Comparison of ENCODE assay signal across 8 cellular contexts in the genomic region with DNA sequence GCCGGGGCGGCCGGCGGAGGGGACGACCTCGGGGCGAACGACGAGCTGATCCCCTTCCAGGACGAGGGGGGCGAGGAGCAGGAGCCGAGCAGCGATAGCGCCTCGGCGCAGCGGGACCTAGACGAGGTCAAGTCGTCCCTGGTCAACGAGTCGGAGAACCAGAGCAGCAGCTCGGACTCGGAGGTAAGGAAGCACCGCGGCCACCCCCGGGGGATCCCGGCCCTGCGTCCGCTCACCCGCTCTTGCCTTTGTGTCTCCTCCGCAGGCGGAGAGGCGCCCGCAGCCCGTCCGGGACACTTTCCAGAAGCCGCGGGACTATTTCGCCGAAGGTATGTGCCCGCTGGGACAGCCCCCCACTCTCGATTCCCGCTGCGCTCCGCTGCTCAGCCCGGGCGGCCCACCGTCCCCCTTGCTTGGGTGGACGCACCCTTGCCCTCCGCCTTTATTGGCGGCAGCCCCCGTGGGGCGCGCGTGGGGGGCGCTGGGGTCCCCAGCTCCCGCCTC. TPM values are rescaled to one million over a fixed set of nuclear protein-coding genes. Genes with fewer than 3 reads are reported as not detected.
A peak's percentile ranks its signal among the peaks of the same experiment; 100 is the strongest.
DNase-seq lines count a peak whose midpoint lies in the region; ATAC-seq and TF ChIP-seq lines count a peak whose summit lies in the region.

No MANE protein-coding gene starts in this region.

- no peaks in the 10 kb centered on the region for H3K9me3 Mint-ChIP-seq in activated CD4-positive, alpha-beta memory T cell treated with anti-CD3 and anti-CD28 coated beads for 36 hours
- no peaks in the 10 kb centered on the region for H3K9me3 Mint-ChIP-seq in natural killer cell

- peaks cover 48% of the 10 kb centered on the region for H3K27me3 Mint-ChIP-seq in activated CD4-positive, alpha-beta memory T cell treated with anti-CD3 and anti-CD28 coated beads for 36 hours
- H3K27me3 Mint-ChIP-seq in natural killer cell (ENCODE audit: low read depth in 2 of 2), result peaks cover 33 to 52% of the 10 kb centered on the region in 2 donors

- DNase-seq in AG04449 (ENCODE audit: low read depth, low spot score) (no peak), esophagus muscularis mucosa (ENCODE audit: extremely low spot score) (no peak), natural killer cell (no peak), NCI-H2171 (lab: John Stamatoyannopoulos, UW) (no peak), NCI-H774 (lab: John Stamatoyannopoulos, UW) (no peak)
- peak; percentile 27 for DNase-seq in activated CD4-positive, alpha-beta memory T cell treated with anti-CD3 and anti-CD28 coated beads for 36 hours

- peaks cover 1% of the 10 kb centered on the region for H3K36me3 Mint-ChIP-seq in activated CD4-positive, alpha-beta memory T cell treated with anti-CD3 and anti-CD28 coated beads for 36 hours
- H3K36me3 Mint-ChIP-seq in natural killer cell, result no peaks in the 10 kb centered on the region

- CTCF ChIA-PET in AG04449 (lab: Yijun Ruan, JAX), result interaction anchor here (0.7 to 7.6 kb wide), 16 partner anchors 10 to 208 kb away, joined by 3 to 146 read pairs (median 8); no protein-coding TSS in a partner anchor
- CTCF ChIA-PET in activated CD4-positive, alpha-beta memory T cell treated with anti-CD3 and anti-CD28 coated beads for 36 hours (lab: Charles Lee), result interaction anchor here (0.9 to 2.0 kb wide), 3 partner anchors 8 to 166 kb away, joined by 3 to 6 read pairs (median 3); no protein-coding TSS in a partner anchor

- peak overlapping the region; percentile 86 for H3K4me3 ChIP-seq in AG04449 (ENCODE audit: low read depth, low read length)
- peak overlapping the region; percentile 72 to 96 (median 81) for H3K4me3 ChIP-seq in esophagus muscularis mucosa

- intact Hi-C loops in activated CD4-positive, alpha-beta memory T cell treated with anti-CD3 and anti-CD28 coated beads for 36 hours (cut with micrococcal nuclease), result loop anchor here (2.0 to 5.0 kb wide), 3 partner anchors 67 to 207 kb away; no protein-coding TSS in a partner anchor
- intact Hi-C loops in esophagus muscularis mucosa (cut with DNase I), result loop anchor here (5.0 kb wide), 1 partner anchor 168 kb away; no protein-coding TSS in a partner anchor
- intact Hi-C loops in natural killer cell (cut with micrococcal nuclease), result no loop called here

- H3K27ac ChIP-seq in esophagus muscularis mucosa (replicated peaks in 1 of 4), result peak overlapping the region; percentile 81 to 90 (median 84)

- H3K4me3 Mint-ChIP-seq in activated CD4-positive, alpha-beta memory T cell treated with anti-CD3 and anti-CD28 coated beads for 36 hours, result peak overlapping the region; percentile 50
- H3K4me3 Mint-ChIP-seq in natural killer cell, result peak overlapping the region; percentile 28

- H3K27me3 ChIP-seq in esophagus muscularis mucosa, result no peaks in the 10 kb centered on the region

- no peak overlapping the region for H3K27ac Mint-ChIP-seq in activated CD4-positive, alpha-beta memory T cell treated with anti-CD3 and anti-CD28 coated beads for 36 hours
- H3K27ac Mint-ChIP-seq in natural killer cell, result no peak overlapping the region

- TF ChIP-seq CTCF in AG04449 (IDR thresholded peaks at IDR 0.05; ENCODE audit: insufficient read depth, low read length, missing control alignments) (no peak), esophagus muscularis mucosa (IDR thresholded peaks at IDR 0.05) (no peak), natural killer cell (IDR thresholded peaks at IDR 0.05) (no peak)

- H3K9me3 ChIP-seq in esophagus muscularis mucosa, result no peaks in the 10 kb centered on the region

- POLR2A ChIA-PET in AG04449 (lab: Yijun Ruan, JAX), result interaction anchor here (0.6 to 2.6 kb wide), 4 partner anchors 122 to 171 kb away, joined by 3 to 9 read pairs (median 6); no protein-coding TSS in a partner anchor
- POLR2A ChIA-PET in activated CD4-positive, alpha-beta memory T cell treated with anti-CD3 and anti-CD28 coated beads for 36 hours (lab: Charles Lee), result no interaction called here

- TF ChIP-seq EP300 in esophagus muscularis mucosa (IDR thresholded peaks at IDR 0.05), result no peak

- H3K4me1 ChIP-seq in esophagus muscularis mucosa, result peaks cover 20 to 63% (median 55%) of the 10 kb centered on the region in 4 donors

- no peaks in the 10 kb centered on the region for H3K36me3 ChIP-seq in esophagus muscularis mucosa

- ATAC-seq in GM19372 (IDR thresholded peaks at IDR 0.05; ENCODE audit: low read depth, unreplicated experiment), result peak; percentile 38
- ATAC-seq in natural killer cell, result peak in 2 of 3 donors; percentile 19 to 32
- no peak for ATAC-seq in GM19395 (IDR thresholded peaks at IDR 0.05; ENCODE audit: unreplicated experiment)

- peaks cover 4% of the 10 kb centered on the region for H3K4me1 Mint-ChIP-seq in activated CD4-positive, alpha-beta memory T cell treated with anti-CD3 and anti-CD28 coated beads for 36 hours (ENCODE audit: low read depth)
- H3K4me1 Mint-ChIP-seq in natural killer cell, result peaks cover 5% of the 10 kb centered on the region in 2 donors

- WGBS in esophagus muscularis mucosa, result 0% methylated on average over 9 of the region's 57 CpGs

- no peak for TF ChIP-seq POLR2A in esophagus muscularis mucosa (IDR thresholded peaks at IDR 0.05; ENCODE audit: low read depth)

RNA-seq across cellular contexts. Expression of a gene that starts 0.6 kb away (rescaled TPM):
- total RNA-seq in activated CD4-positive, alpha-beta memory T cell treated with anti-CD3 and anti-CD28 coated beads for 36 hours, result under 1 TPM in 1 of 2 experiments, not detected in 1; 0.07 TPM
- 10 to 100 TPM in 2 of 4 donors, 1 to 10 TPM in 2; 5.6 to 23.2 (median 10.2) TPM for total RNA-seq in esophagus muscularis mucosa
- not detected for total RNA-seq in natural killer cell

Comparison
In these comparisons a context has a peak if more than half of its experiments do, and no peak if none do; other contexts are left out.
1. RNA of a gene that starts 0.6 kb away (total RNA-seq): 5.6 to 23.2 TPM in esophagus muscularis mucosa; 0.07 TPM in activated CD4-positive, alpha-beta memory T cell treated with anti-CD3 and anti-CD28 coated beads for 36 hours and not detected in natural killer cell; every median in the first group is over 4 times any median in the second.